In genomic region chr5:2019716-2020115, GRCh38 we compare ENCODE assay signal across 20 cellular contexts.
"Had no signal": no experiment of that assay in that cellular context is flagged by ENCODE, and none has a peak within 500 bp of the region (broad histone marks: within the 10 kb centered on the region; RNA-seq: fewer than 3 reads in every experiment).

No MANE protein-coding gene starts in this region.

- H3K4me1 ChIP-seq: SJCRH30 had no signal

- DNase-seq: IMR-90, Karpas-422, KG1, MG63, NCI-H1092, NCI-H1105 treated with DMSO at 0.1 percent for 48 hours, NCI-H1417 treated with DMSO at 0.1 percent for 48 hours, NCI-H146, NCI-H1694 treated with DMSO at 0.1 percent for 48 hours, NCI-H1930, NCI-H2081, NCI-H2107, NCI-H2227 treated with DMSO at 0.1 percent for 48 hours, NCI-H524, NCI-H69, NCI-H774, SHP77 treated with DMSO at 0.1 percent for 48 hours, SJCRH30 had no signal

- H3K4me3 ChIP-seq: MG63, SJCRH30 had no signal

- ATAC-seq: HepG2, SK-N-SH treated with all-trans-retinoic acid at 6 μM for 48 hours had no signal

- H3K9me3 ChIP-seq: SJCRH30 had no signal

- H3K27me3 ChIP-seq: MG63, SJCRH30 had no signal

- FAIRE-seq: HepG2 had no signal

- H3K36me3 ChIP-seq: MG63, SJCRH30 had no signal
